Comparison of ENCODE assay signal across 12 cellular contexts in the genomic region with DNA sequence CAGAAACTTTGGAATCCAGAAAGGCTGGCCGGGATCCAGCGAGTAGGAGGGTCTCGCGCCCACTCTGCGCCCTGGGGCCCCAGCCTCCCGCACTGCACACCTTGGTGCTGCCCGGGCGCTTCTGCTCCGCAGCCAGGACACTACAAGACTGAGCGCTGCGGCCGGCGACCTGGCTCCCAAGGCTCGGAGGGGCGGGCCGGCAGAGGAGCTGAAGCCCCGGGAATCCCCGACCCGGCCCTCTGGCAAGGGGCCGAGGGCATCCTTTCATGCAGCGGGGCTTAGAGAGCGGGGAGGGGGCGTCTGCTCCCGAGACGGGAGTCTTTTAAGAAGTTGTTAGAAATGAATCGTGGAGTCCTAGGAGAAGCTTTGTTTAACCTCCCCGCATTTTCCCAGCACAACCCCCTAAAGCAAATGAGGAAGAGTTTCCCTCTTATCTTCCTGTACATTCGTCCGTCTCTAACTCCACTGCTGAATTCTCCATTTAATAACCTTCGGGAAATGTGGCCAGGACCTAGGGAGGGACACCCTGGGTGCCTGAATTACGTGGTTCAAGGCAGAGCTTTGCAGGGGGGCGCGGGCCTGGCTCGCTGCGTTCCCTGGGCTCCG. TPM values are rescaled to one million over a fixed set of nuclear protein-coding genes. Genes with fewer than 3 reads are reported as not detected.
DNase-seq lines count a peak whose midpoint lies in the region; ATAC-seq and TF ChIP-seq lines count a peak whose summit lies in the region.
"Had no signal": no experiment of that assay in that cellular context is flagged by ENCODE, and none has a peak within 500 bp of the region (broad histone marks: within the 10 kb centered on the region; RNA-seq: fewer than 3 reads in every experiment).

No MANE protein-coding gene starts in this region.

- peaks cover 13 to 38% (median 16%) of the 10 kb centered on the region in 3 donors for H3K4me1 ChIP-seq in esophagus squamous epithelium
- H3K4me1 ChIP-seq: A549 had no signal

- no peak for ATAC-seq in GM18517 (IDR thresholded peaks at IDR 0.05; ENCODE audit: unreplicated experiment)
- ATAC-seq: A549 had no signal

- H3K9me3 Mint-ChIP-seq in nephron: peaks cover 3% of the 10 kb centered on the region
- no peaks in the 10 kb centered on the region for H3K9me3 Mint-ChIP-seq in type B pancreatic cell
- H3K9me3 Mint-ChIP-seq: dendritic cell treated with granulocyte-macrophage colony-stimulating factor and Interleukin-4, amounts not matched to agents 40 ng/mL and 50 ng/mL, for 4 days had no signal

- H3K27me3 Mint-ChIP-seq in nephron (ENCODE audit: low read depth): peaks cover 91% of the 10 kb centered on the region
- peaks cover 79% of the 10 kb centered on the region for H3K27me3 Mint-ChIP-seq in type B pancreatic cell

- TF ChIP-seq POLR2A in esophagus squamous epithelium (IDR thresholded peaks at IDR 0.05): no peak

- H3K27ac ChIP-seq in esophagus squamous epithelium: peak overlapping the region in 1 of 4 donors; percentile 45
- H3K27ac ChIP-seq: A549, thyroid gland had no signal

- H3K4me1 Mint-ChIP-seq in nephron: peaks cover 12% of the 10 kb centered on the region
- H3K4me1 Mint-ChIP-seq in type B pancreatic cell (ENCODE audit: unreplicated experiment): peaks cover 6% of the 10 kb centered on the region

- intact Hi-C loops in esophagus squamous epithelium (cut with DNase I): no loop called here

- no peaks in the 10 kb centered on the region for H3K9me3 ChIP-seq in esophagus squamous epithelium
- H3K9me3 ChIP-seq: thyroid gland had no signal

- H3K27ac Mint-ChIP-seq in nephron: peak overlapping the region in 1 of 3 experiments; percentile 84
- no peak overlapping the region for H3K27ac Mint-ChIP-seq in type B pancreatic cell
- H3K27ac Mint-ChIP-seq: dendritic cell treated with granulocyte-macrophage colony-stimulating factor and Interleukin-4, amounts not matched to agents 40 ng/mL and 50 ng/mL, for 4 days had no signal

- 1 to 4% methylated on average over 18 of the region's 36 CpGs for WGBS in esophagus squamous epithelium, 2 donors

- H3K36me3 Mint-ChIP-seq in nephron (ENCODE audit: low read depth) (no peaks in the 10 kb centered on the region), type B pancreatic cell (no peaks in the 10 kb centered on the region)

- peak overlapping the region; percentile 88 to 93 (median 93) for H3K4me3 Mint-ChIP-seq in nephron
- peak overlapping the region; percentile 93 for H3K4me3 Mint-ChIP-seq in type B pancreatic cell

- H3K27me3 ChIP-seq in esophagus squamous epithelium: peaks cover 0 to 70% (median 0%) of the 10 kb centered on the region in 4 donors
- H3K27me3 ChIP-seq: thyroid gland had no signal

- TF ChIP-seq CTCF in esophagus squamous epithelium (IDR thresholded peaks at IDR 0.05) (no peak), nephron (IDR thresholded peaks at IDR 0.05; ENCODE audit: unreplicated experiment in 3 of 3) (no peak), type B pancreatic cell (conservative IDR thresholded peaks at IDR 0.05) (no peak)

- H3K4me3 ChIP-seq in esophagus squamous epithelium: peak overlapping the region; percentile 42 to 65 (median 54)
- H3K4me3 ChIP-seq: A549 had no signal

- H3K36me3 ChIP-seq in esophagus squamous epithelium: no peaks in the 10 kb centered on the region
- H3K36me3 ChIP-seq: thyroid gland had no signal

- DNase-seq in NCI-H82 (lab: John Stamatoyannopoulos, UW) (peak; percentile 25), NCI-H82 treated with DMSO at 0.1 percent for 48 hours (lab: John Stamatoyannopoulos, UW; ENCODE audit: unreplicated experiment) (no peak), esophagus squamous epithelium (lab: John Stamatoyannopoulos, UW) (no peak), type B pancreatic cell (ENCODE audit: extremely low spot score, unreplicated experiment) (no peak), Kasumi-1 (lab: John Stamatoyannopoulos, UW) (no peak)
- no peak for DNase-seq in activated effector memory CD4-positive, alpha-beta T cell treated with Interleukin-2 at 50 U/mL for 16 hours
- DNase-seq: NCI-H146 had no signal

RNA-seq across cellular contexts. Expression of gene VWC2, which starts 1.1 kb away (rescaled TPM):
- under 1 TPM; under 0.01 to 0.19 (median 0.09) TPM for total RNA-seq in esophagus squamous epithelium
- total RNA-seq in type B pancreatic cell (ENCODE audit: low replicate concordance): 0.33 and 0.60 TPM in 2 replicates
